8 cellular contexts compared by ENCODE assay signal in genomic region chr7:2843711-2844152, GRCh38. TPM values are rescaled to one million over a fixed set of nuclear protein-coding genes. Genes with fewer than 3 reads are reported as not detected.
DNase-seq lines count a peak whose midpoint lies in the region; TF ChIP-seq lines count a peak whose summit lies in the region.

No MANE protein-coding gene starts in this region.

- peak overlapping the region; percentile 76 for H3K4me3 Mint-ChIP-seq in activated CD4-positive, alpha-beta memory T cell treated with anti-CD3 and anti-CD28 coated beads, Interleukin-2, amount 10 ng/mL, durations not matched to agents 7 days and 5 days

- no peaks in the 10 kb centered on the region for H3K27me3 ChIP-seq in HUES64 (ENCODE audit: insufficient read depth, low read length)
- H3K27me3 ChIP-seq in neuron (ENCODE audit: insufficient read depth, low read length) = no peaks in the 10 kb centered on the region

- H3K4me1 ChIP-seq in HUES64 (ENCODE audit: insufficient read depth, low read length) (peaks cover 7% of the 10 kb centered on the region; the same call in 1 of the 2 replicates), neuron (ENCODE audit: insufficient read depth, low read length) (peaks cover 13% of the 10 kb centered on the region)

- no peaks in the 10 kb centered on the region for H3K9me3 Mint-ChIP-seq in activated CD4-positive, alpha-beta memory T cell treated with anti-CD3 and anti-CD28 coated beads, Interleukin-2, amount 10 ng/mL, durations not matched to agents 7 days and 5 days

- CTCF ChIA-PET in activated CD4-positive, alpha-beta memory T cell treated with anti-CD3 and anti-CD28 coated beads, Interleukin-2, amount 10 ng/mL, durations not matched to agents 7 days and 5 days (lab: Charles Lee) = no interaction called here

- TF ChIP-seq CTCF in fibroblast of the aortic adventitia (IDR thresholded peaks at IDR 0.05; ENCODE audit: insufficient read depth, low read length) = no peak

- peak overlapping the region; percentile 81 for H3K9ac ChIP-seq in HUES64 (ENCODE audit: low read depth, low read length)

- POLR2A ChIA-PET in activated CD4-positive, alpha-beta memory T cell treated with anti-CD3 and anti-CD28 coated beads, Interleukin-2, amount 10 ng/mL, durations not matched to agents 7 days and 5 days (lab: Charles Lee) = no interaction called here

- DNase-seq in NCI-H1417 (lab: John Stamatoyannopoulos, UW) (peak; percentile 48 to 76 (median 69)), NCI-H1417 treated with DMSO at 0.1 percent for 48 hours (lab: John Stamatoyannopoulos, UW) (no peak), fibroblast of the aortic adventitia (ENCODE audit: low read depth) (peak; percentile 27), NCI-H1048 (lab: John Stamatoyannopoulos, UW) (no peak)
- DNase-seq in activated CD4-positive, alpha-beta memory T cell treated with anti-CD3 and anti-CD28 coated beads, Interleukin-2, amount 10 ng/mL, durations not matched to agents 7 days and 5 days = peak; percentile 50
- DNase-seq in central memory CD4-positive, alpha-beta T cell = no peak

- H3K36me3 Mint-ChIP-seq in activated CD4-positive, alpha-beta memory T cell treated with anti-CD3 and anti-CD28 coated beads, Interleukin-2, amount 10 ng/mL, durations not matched to agents 7 days and 5 days (ENCODE audit: low read depth) = no peaks in the 10 kb centered on the region

- H3K4me3 ChIP-seq in HUES64 (ENCODE audit: low read length) = peak overlapping the region; percentile 88
- H3K4me3 ChIP-seq in fibroblast of the aortic adventitia (ENCODE audit: low read depth, low read length) = peak overlapping the region; percentile 81
- peak overlapping the region; percentile 96 for H3K4me3 ChIP-seq in neuron (ENCODE audit: low read length)

- H3K9me3 ChIP-seq in HUES64 (ENCODE audit: insufficient read depth, low read depth, low read length) (no peaks in the 10 kb centered on the region), neuron (ENCODE audit: low read length) (peaks cover 10% of the 10 kb centered on the region)

- H2AFZ ChIP-seq in neuron (ENCODE audit: low read depth, low read length) = no peak overlapping the region

- WGBS in HUES64 = under 1% methylated on average over 64 of the region's 64 CpGs

- peaks cover 32% of the 10 kb centered on the region for H3K4me1 Mint-ChIP-seq in activated CD4-positive, alpha-beta memory T cell treated with anti-CD3 and anti-CD28 coated beads, Interleukin-2, amount 10 ng/mL, durations not matched to agents 7 days and 5 days

- no peak overlapping the region for H3K27ac ChIP-seq in HUES64 (ENCODE audit: low read depth, low read length)

- H3K36me3 ChIP-seq in HUES64 (ENCODE audit: insufficient read depth, low read length) (peaks cover 28% of the 10 kb centered on the region), neuron (ENCODE audit: insufficient read depth, low read length) (peaks cover 27% of the 10 kb centered on the region)

- H3K27ac Mint-ChIP-seq in activated CD4-positive, alpha-beta memory T cell treated with anti-CD3 and anti-CD28 coated beads, Interleukin-2, amount 10 ng/mL, durations not matched to agents 7 days and 5 days = no peak overlapping the region

- H3K27me3 Mint-ChIP-seq in activated CD4-positive, alpha-beta memory T cell treated with anti-CD3 and anti-CD28 coated beads, Interleukin-2, amount 10 ng/mL, durations not matched to agents 7 days and 5 days = no peaks in the 10 kb centered on the region

RNA-seq across cellular contexts. Expression of gene GNA12, which starts 0.4 kb away (rescaled TPM):
- 52.1 TPM for polyA plus RNA-seq in HUES64 (2013, experiment 1 of 2)
- polyA plus RNA-seq in HUES64 (2013, experiment 2 of 2) = 49.4 TPM
- total RNA-seq in activated CD4-positive, alpha-beta memory T cell treated with anti-CD3 and anti-CD28 coated beads, Interleukin-2, amount 10 ng/mL, durations not matched to agents 7 days and 5 days = 10 to 100 TPM; 16.3 to 17.4 TPM
- total RNA-seq in fibroblast of the aortic adventitia (ENCODE audit: low replicate concordance) = 16.2 and 19.5 TPM in 2 replicates

Comparison
In these comparisons a context has a peak if more than half of its experiments do, and no peak if none do; other contexts are left out.
1. DNase-seq: peak in NCI-H1417 (3 of 3), activated CD4-positive, alpha-beta memory T cell treated with anti-CD3 and anti-CD28 coated beads, Interleukin-2, amount 10 ng/mL, durations not matched to agents 7 days and 5 days (single experiment) and fibroblast of the aortic adventitia (single experiment); none in NCI-H1417 treated with DMSO at 0.1 percent for 48 hours (single experiment), central memory CD4-positive, alpha-beta T cell (single experiment) and NCI-H1048 (single experiment).
2. Peak in every context shown above with its lines, with median percentiles within 50 percentile points of each other: H3K4me3 ChIP-seq.